Comparison of ENCODE assay signal across 16 cellular contexts in genomic region chr13:111458739-111459138, GRCh38.
"Had no signal": no experiment of that assay in that cellular context is flagged by ENCODE, and none has a peak within 500 bp of the region (broad histone marks: within the 10 kb centered on the region; RNA-seq: fewer than 3 reads in every experiment).

No MANE protein-coding gene starts in this region.

- H3K9me3 Mint-ChIP-seq: immature natural killer cell had no signal

- ATAC-seq: left cardiac atrium; left ventricle myocardium superior; naive thymus-derived CD4-positive, alpha-beta T cell had no signal

- H3K4me1 Mint-ChIP-seq: immature natural killer cell had no signal

- H3K4me3 Mint-ChIP-seq: immature natural killer cell; naive thymus-derived CD4-positive, alpha-beta T cell; nephron progenitor cell had no signal

- DNase-seq: colonic mucosa; dermis blood vessel endothelial cell; esophagus squamous epithelium; foreskin fibroblast; immature natural killer cell; kidney; left cardiac atrium; left ventricle myocardium superior; mesendoderm; nephron progenitor cell; posterior cingulate gyrus; small intestine; stimulated activated CD4-positive, alpha-beta T cell treated with anti-CD3 and anti-CD28 coated beads, Interleukin-12 subunit alpha, Interleukin-12 subunit beta, amount 100 ng/mL, for 4 hours; stimulated activated naive CD4-positive, alpha-beta T cell treated with Interleukin-2 at 50 U/mL for 16 hours; trophoblast cell had no signal

- H3K27ac Mint-ChIP-seq: immature natural killer cell; naive thymus-derived CD4-positive, alpha-beta T cell; nephron progenitor cell had no signal

- H3K36me3 Mint-ChIP-seq: immature natural killer cell; naive thymus-derived CD4-positive, alpha-beta T cell had no signal
